Comparison of ENCODE assay signal across 8 cellular contexts in genomic region chr1:203629509-203630082, GRCh38. TPM values are rescaled to one million over a fixed set of nuclear protein-coding genes. Genes with fewer than 3 reads are reported as not detected.
A peak's percentile ranks its signal among the peaks of the same experiment; 100 is the strongest.
DNase-seq lines count a peak whose midpoint lies in the region; TF ChIP-seq lines count a peak whose summit lies in the region.

No MANE protein-coding gene starts in this region.

- H3K9ac ChIP-seq in muscle layer of colon (ENCODE audit: low read length): peak overlapping the region; percentile 99

- POLR2A ChIA-PET in AG04449 (lab: Yijun Ruan, JAX): interaction anchor here (0.6 to 1.9 kb wide), 5 partner anchors 17 to 98 kb away, joined by 3 to 10 read pairs (median 3); no protein-coding TSS in a partner anchor

- no peak for DNase-seq in AG04449 (ENCODE audit: low read depth, low spot score)
- peak; percentile 44 for DNase-seq in HuH-7.5 (ENCODE audit: low spot score)
- peak; percentile 84 for DNase-seq in activated CD8-positive, alpha-beta memory T cell treated with anti-CD3 and anti-CD28 coated beads for 24 hours
- DNase-seq in erythroblast (lab: John Stamatoyannopoulos, UW): peak; percentile 38 to 49
- DNase-seq in stomach: peak; percentile 69
- no peak for DNase-seq in HPDE6-E6E7 (ENCODE audit: extremely low spot score)
- no peak for DNase-seq in NCI-H1694 (lab: John Stamatoyannopoulos, UW)

- H3K27me3 ChIP-seq in muscle layer of colon (ENCODE audit: control insufficient read depth in 1 of 2, insufficient read depth in 2 of 2, low read length in 2 of 2) (no peaks in the 10 kb centered on the region), stomach (no peaks in the 10 kb centered on the region)

- H3K36me3 ChIP-seq in muscle layer of colon (ENCODE audit: insufficient read depth, low read length): peaks cover 14% of the 10 kb centered on the region
- H3K36me3 ChIP-seq in stomach: peaks cover 0 to 3% (median under 1%) of the 10 kb centered on the region in 4 donors

- TF ChIP-seq POLR2A in erythroblast (IDR thresholded peaks at IDR 0.05; ENCODE audit: low read length) (no peak), stomach (IDR thresholded peaks at IDR 0.05) (no peak)

- no peaks in the 10 kb centered on the region for H3K9me3 ChIP-seq in muscle layer of colon (ENCODE audit: low read length)
- no peaks in the 10 kb centered on the region for H3K9me3 ChIP-seq in stomach

- intact Hi-C loops in stomach (cut with DNase I; ENCODE audit: low total_unique reads): no loop called here

- 1 to 3% (median 2%) methylated on average over 18 to 35 of the region's 35 CpGs for WGBS in stomach, 5 donors

- H3K27ac ChIP-seq in muscle layer of colon (ENCODE audit: low read depth, low read length) (peak overlapping the region; percentile 98), stomach (peak overlapping the region; percentile 58 to 95 (median 92))

- CTCF ChIA-PET in AG04449 (lab: Yijun Ruan, JAX): interaction anchor here (0.7 to 5.2 kb wide), 4 partner anchors 70 to 290 kb away, joined by 3 to 60 read pairs (median 16); no protein-coding TSS in a partner anchor

- H3K4me3 ChIP-seq in AG04449 (ENCODE audit: low read depth, low read length) (peak overlapping the region; percentile 85), muscle layer of colon (ENCODE audit: low read depth in 1 of 2, low read length in 2 of 2) (peak overlapping the region; percentile 43 to 98), stomach (peak overlapping the region; percentile 66 to 71 (median 69))

- TF ChIP-seq EP300 in stomach (IDR thresholded peaks at IDR 0.05): no peak

- TF ChIP-seq CTCF in AG04449 (IDR thresholded peaks at IDR 0.05; ENCODE audit: insufficient read depth, low read length, missing control alignments): no peak
- no peak for TF ChIP-seq CTCF in stomach (IDR thresholded peaks at IDR 0.05)

- H3K4me1 ChIP-seq in muscle layer of colon (ENCODE audit: insufficient read depth, low read length) (peaks cover 49% of the 10 kb centered on the region), stomach (peaks cover 28 to 67% (median 61%) of the 10 kb centered on the region in 4 donors)

RNA-seq across cellular contexts. Expression of gene ATP2B4, which starts 3.0 kb away (rescaled TPM):
- 100 to 1,000 TPM in 2 of 5 donors, 10 to 100 TPM in 3; 38.5 to 353 (median 78.2) TPM for total RNA-seq in stomach
- 10 to 100 TPM in 1 of 3 donors, 1 to 10 TPM in 2; 4.4 to 23.6 (median 4.8) TPM for polyA plus RNA-seq in stomach

Comparison
In these comparisons a context has a peak if more than half of its experiments do, and no peak if none do; other contexts are left out.
1. DNase-seq: peak in HuH-7.5 (single experiment), activated CD8-positive, alpha-beta memory T cell treated with anti-CD3 and anti-CD28 coated beads for 24 hours (single experiment), erythroblast (2 of 2) and stomach (single experiment); none in AG04449 (single experiment), HPDE6-E6E7 (single experiment) and NCI-H1694 (single experiment).
2. Peak in every context shown above with its lines, with median percentiles within 50 percentile points of each other: H3K4me3 ChIP-seq.